21 cellular contexts compared by ENCODE assay signal in genomic region chr14:22540811-22541360, GRCh38. TPM values are rescaled to one million over a fixed set of nuclear protein-coding genes. Genes with fewer than 3 reads are reported as not detected.
DNase-seq lines count a peak whose midpoint lies in the region; ATAC-seq, FAIRE-seq and TF ChIP-seq lines count a peak whose summit lies in the region.
"Had no signal": no experiment of that assay in that cellular context is flagged by ENCODE, and none has a peak within 500 bp of the region (broad histone marks: within the 10 kb centered on the region; RNA-seq: fewer than 3 reads in every experiment).

No MANE protein-coding gene starts in this region.

- no peak for TF ChIP-seq POLR2A in GM12878 (IDR thresholded peaks at IDR 0.05; ENCODE audit: low read depth, low read length)
- no peak for TF ChIP-seq POLR2A in gastroesophageal sphincter (IDR thresholded peaks at IDR 0.05)

- 75% methylated on average over 4 of the region's 4 CpGs for WGBS in GM12878 (ENCODE audit: insufficient coverage, insufficient replicate concordance, low lambda C conversion rate, missing lambda C conversion rate)
- WGBS in gastroesophageal sphincter (ENCODE audit: low coverage in 1 of 2), 2 donors, result 76 to 77% methylated on average over 4 of the region's 4 CpGs

- H3K9me3 ChIP-seq in GM12878 (replicated peaks; ENCODE audit: control insufficient read depth, insufficient read depth, low read length) (no peaks in the 10 kb centered on the region), gastroesophageal sphincter (no peaks in the 10 kb centered on the region)
- H3K9me3 ChIP-seq: right atrium auricular region had no signal

- H3K27ac ChIP-seq in GM12878 (ENCODE audit: control insufficient read depth, insufficient read depth) (no peak overlapping the region), gastroesophageal sphincter (no peak overlapping the region)
- H3K27ac ChIP-seq: KMS-11, right atrium auricular region, WERI-Rb-1 had no signal

- no peak overlapping the region for H2AFZ ChIP-seq in GM12878 (ENCODE audit: control insufficient read depth, low read depth, low read length)

- no peak for TF ChIP-seq RAD21 in GM12878 (IDR thresholded peaks at IDR 0.05; ENCODE audit: insufficient read depth, low read depth, low read length)

- TF ChIP-seq CTCF in GM12878 (IDR thresholded peaks at IDR 0.05 in 2 of 3, conservative IDR thresholded peaks at IDR 0.05 in 1 of 3; ENCODE audit: control insufficient read depth in 2 of 3, extremely low read depth in 1 of 3, insufficient read depth in 1 of 3, low read depth in 3 of 3, low read length in 3 of 3), result no peak
- no peak for TF ChIP-seq CTCF in gastroesophageal sphincter (IDR thresholded peaks at IDR 0.05)

- POLR2A ChIA-PET in T-cell (lab: Charles Lee) (interaction anchor here (0.6 to 3.1 kb wide), 4 partner anchors 9 to 690 kb away, joined by 3 to 13 read pairs (median 6); no protein-coding TSS in a partner anchor), GM12878 (lab: Charles Lee) (interaction anchor here (0.5 to 7.4 kb wide), 2 partner anchors 10 to 30 kb away, joined by 4 to 74 read pairs; no protein-coding TSS in a partner anchor)

- CTCF ChIA-PET in T-cell (lab: Charles Lee), result interaction anchor here in 1 of 2 donors (0.6 to 2.6 kb wide), 10 partner anchors 9 to 683 kb away, joined by 3 to 15 read pairs (median 4); no protein-coding TSS in a partner anchor
- CTCF ChIA-PET in GM12878 (lab: Yijun Ruan, JAX), result interaction anchor here (1.0 to 6.5 kb wide), 5 partner anchors 9 to 69 kb away, joined by 3 to 58 read pairs (median 4); no protein-coding TSS in a partner anchor

- H3K4me1 ChIP-seq in GM12878 (ENCODE audit: control insufficient read depth, insufficient read depth, low read length), result peaks cover 38% of the 10 kb centered on the region
- H3K4me1 ChIP-seq in gastroesophageal sphincter, result peaks cover 0 to 13% (median under 1%) of the 10 kb centered on the region in 3 donors

- FAIRE-seq in GM12878 (lab: Jason Lieb, UNC), result no peak
- FAIRE-seq: G401.6 had no signal

- H3K27ac Mint-ChIP-seq in T-cell, result peak overlapping the region; percentile 98 to 99

- SMC1A ChIA-PET in GM12878 (lab: Charles Lee; ENCODE audit: uncharacterized antibody, unreplicated experiment), result interaction anchor here (0.6 to 7.8 kb wide), 9 partner anchors 8 to 31 kb away, joined by 3 to 105 read pairs (median 3); no protein-coding TSS in a partner anchor

- H3K79me2 ChIP-seq in GM12878 (ENCODE audit: control insufficient read depth, insufficient read depth, low read length), result peaks cover 28% of the 10 kb centered on the region

- H3K4me3 ChIP-seq in GM12878, result no peak overlapping the region
- no peak overlapping the region for H3K4me3 ChIP-seq in gastroesophageal sphincter
- H3K4me3 ChIP-seq: right atrium auricular region had no signal

- H3K36me3 ChIP-seq in GM12878 (ENCODE audit: control insufficient read depth in 2 of 2, insufficient read depth in 2 of 2, low read length in 1 of 2), result peaks cover 3 to 14% of the 10 kb centered on the region in 2 experiments
- H3K36me3 ChIP-seq in gastroesophageal sphincter, result no peaks in the 10 kb centered on the region
- H3K36me3 ChIP-seq: right atrium auricular region, WERI-Rb-1 had no signal

- peak; percentile 20 for DNase-seq in stimulated activated CD4-positive, alpha-beta T cell treated with anti-CD3 and anti-CD28 coated beads, Interleukin-15, amount 100 ng/mL, for 24 hours
- no peak for DNase-seq in stimulated activated CD4-positive, alpha-beta T cell treated with anti-CD3 and anti-CD28 coated beads, Interleukin-4, amount 100 ng/mL, for 4 hours
- DNase-seq in T-cell (no peak), GM12878 (ENCODE audit: low read depth, low spot score) (no peak), putamen (ENCODE audit: low spot score) (no peak)
- DNase-seq: AML-193; cerebellar nuclear complex; effector CD4-positive, alpha-beta T cell; glutamatergic neuron; HCEC 1CT; NCI-H1092 treated with DMSO at 0.1 percent for 48 hours; NCI-H526; nucleus accumbens; SHP77 treated with DMSO at 0.1 percent for 48 hours; stimulated activated CD4-positive, alpha-beta T cell treated with anti-CD3 and anti-CD28 coated beads, Interleukin-1b, Interleukin-23, amount 100 ng/mL, for 48 hours; WERI-Rb-1 had no signal

- H3K27me3 ChIP-seq in GM12878 (replicated peaks in 1 of 2; ENCODE audit: control insufficient read depth in 2 of 2, insufficient read depth in 2 of 2, low read length in 1 of 2) (no peaks in the 10 kb centered on the region), gastroesophageal sphincter (no peaks in the 10 kb centered on the region)
- H3K27me3 ChIP-seq: right atrium auricular region had no signal

- H3K9ac ChIP-seq in GM12878 (ENCODE audit: control insufficient read depth, insufficient read depth, low read length), result no peak overlapping the region
- H3K9ac ChIP-seq: KMS-11 had no signal

- intact Hi-C loops in GM12878 (cut with micrococcal nuclease; ENCODE audit: unreplicated experiment), result no loop called here

- H3K4me3 Mint-ChIP-seq in T-cell, result peak overlapping the region; percentile 77 to 86 (median 83)

- no peaks in the 10 kb centered on the region for H4K20me1 ChIP-seq in GM12878 (ENCODE audit: control insufficient read depth, insufficient read depth)

- in situ Hi-C loops in GM12878 (cut with MboI), result no loop called here

- peaks cover 87% of the 10 kb centered on the region for H3K36me3 Mint-ChIP-seq in T-cell

- ATAC-seq in T-cell (replicated peaks in 1 of 4), result no peak
- no peak for ATAC-seq in GM12878
- ATAC-seq in HG03342 (IDR thresholded peaks at IDR 0.05; ENCODE audit: unreplicated experiment), result no peak
- no peak for ATAC-seq in gastroesophageal sphincter

- H3K4me1 Mint-ChIP-seq in T-cell, result peaks cover 96 to 98% (median 98%) of the 10 kb centered on the region in 3 donors

- RAD21 ChIA-PET in GM12878 (lab: Charles Lee; ENCODE audit: unreplicated experiment), result interaction anchor here (0.8 to 3.0 kb wide), 3 partner anchors 10 to 151 kb away, joined by 3 to 11 read pairs (median 5); no protein-coding TSS in a partner anchor

- no peaks in the 10 kb centered on the region for H3K9me3 Mint-ChIP-seq in T-cell

- no peak overlapping the region for H3K4me2 ChIP-seq in GM12878 (ENCODE audit: control insufficient read depth, insufficient read depth)
- H3K4me2 ChIP-seq: KMS-11 had no signal

- TF ChIP-seq EP300 in GM12878 (IDR thresholded peaks at IDR 0.05; ENCODE audit: borderline replicate concordance in 1 of 2, control insufficient read depth in 1 of 2, low read depth in 2 of 2, low read length in 2 of 2), result no peak
- no peak for TF ChIP-seq EP300 in gastroesophageal sphincter (IDR thresholded peaks at IDR 0.05)

- no peaks in the 10 kb centered on the region for H3K27me3 Mint-ChIP-seq in T-cell

- BruUV-seq in GM12878 (replicated peaks; lab: Mats Ljungman, UMichigan), result no TSS peak

TF ChIP-seq in GM12878, 131 proteins besides CTCF, POLR2A, EP300 and RAD21:
- TF ChIP-seq POLR2AphosphoS5 (IDR thresholded peaks at IDR 0.05; ENCODE audit: low read length) (0 out of 2 replicates have a peak, but pooled peaks have one; percentile 21), HDGF (IDR thresholded peaks at IDR 0.05) (peak; percentile 60; the same call in 1 of the 2 replicates), ASH2L (IDR thresholded peaks at IDR 0.05; ENCODE audit: borderline replicate concordance, low read depth) (no peak), BACH1 (IDR thresholded peaks at IDR 0.05; ENCODE audit: borderline replicate concordance) (no peak)

RNA-seq across cellular contexts. Expression of gene DAD1, which starts 48.1 kb away (rescaled TPM):
- total RNA-seq in T-cell (100 to 1,000 TPM in 4 of 5 donors, 10 to 100 TPM in 1; 80.9 to 127 (median 113) TPM), GM12878 (2014; rRNA removed) (248 and 269 TPM in 2 replicates), GM12878 (2014; rRNA removed; fragmentation: Illumina TruSeq; extraction: Trizol) (210 and 218 TPM in 2 replicates), GM12878 (2021) (161 and 169 TPM in 2 replicates), gastroesophageal sphincter (100 to 1,000 TPM; 123 to 228 (median 171) TPM)
- total RNA-seq in GM12878 (2013; cell fraction: nucleolus; rRNA removed), result 77.8 and 78.3 TPM in 2 replicates
- polyA plus RNA-seq in GM12878 (2011; ENCODE audit: low read depth), result 154 TPM
- polyA plus RNA-seq in GM12878 (2011; rRNA removed) (302 and 306 TPM in 2 replicates), GM12878 (2014; fragmentation: Illumina TruSeq; extraction: Trizol) (306 and 315 TPM in 2 replicates), GM12878 (2014; fragmentation: Nextera tagmentation; extraction: Ambion mirVana) (100 to 1,000 TPM; 711 to 920 TPM), GM12878 (2014; rRNA removed) (294 and 324 TPM in 2 replicates), GM12878 (2016; fragmentation: Nextera tagmentation; extraction: Ambion mirVana) (100 to 1,000 TPM; 604 to 609 TPM)
- 434 and 580 TPM in 2 replicates for polyA plus RNA-seq in GM12878 (2011; cell fraction: cytosol; rRNA removed)
- polyA plus RNA-seq in GM12878 (2011; cell fraction: nucleus; rRNA removed), result 112 and 139 TPM in 2 replicates
- polyA plus RNA-seq in GM12878 (2012), result 237 and 253 TPM in 2 replicates
- polyA minus RNA-seq in GM12878 (2011; rRNA and poly(A)+ RNA removed), result 104 and 162 TPM in 2 replicates
- 33.4 and 47.1 TPM in 2 replicates for polyA minus RNA-seq in GM12878 (2011; cell fraction: cytosol; rRNA and poly(A)+ RNA removed)
- 42.2 and 59.7 TPM in 2 replicates for polyA minus RNA-seq in GM12878 (2011; cell fraction: nucleus; rRNA and poly(A)+ RNA removed)

RNA-seq across cellular contexts. Expression of gene ABHD4, which starts 57.2 kb away (rescaled TPM):
- total RNA-seq in T-cell (10 to 100 TPM; 10.1 to 20.9 (median 17.3) TPM), GM12878 (2014; rRNA removed) (4.7 and 5.6 TPM in 2 replicates), GM12878 (2014; rRNA removed; fragmentation: Illumina TruSeq; extraction: Trizol) (4.7 and 5.4 TPM in 2 replicates), GM12878 (2021) (10.2 and 15.1 TPM in 2 replicates), gastroesophageal sphincter (10 to 100 TPM; 23.8 to 42.0 (median 31.0) TPM)
- total RNA-seq in GM12878 (2013; cell fraction: nucleolus; rRNA removed), result 21.4 and 23.0 TPM in 2 replicates
- polyA plus RNA-seq in GM12878 (2011; ENCODE audit: low read depth), result 10.5 TPM
- polyA plus RNA-seq in GM12878 (2011; rRNA removed) (17.4 and 28.7 TPM in 2 replicates), GM12878 (2014; fragmentation: Illumina TruSeq; extraction: Trizol) (10.6 and 12.9 TPM in 2 replicates), GM12878 (2014; fragmentation: Nextera tagmentation; extraction: Ambion mirVana) (1 to 10 TPM; 7.7 to 7.9 TPM), GM12878 (2014; rRNA removed) (10.5 and 11.5 TPM in 2 replicates), GM12878 (2016; fragmentation: Nextera tagmentation; extraction: Ambion mirVana) (10 to 100 TPM; 12.6 to 14.3 TPM)
- 33.7 and 34.0 TPM in 2 replicates for polyA plus RNA-seq in GM12878 (2011; cell fraction: cytosol; rRNA removed)
- polyA plus RNA-seq in GM12878 (2011; cell fraction: nucleus; rRNA removed), result 19.1 and 31.7 TPM in 2 replicates
- polyA plus RNA-seq in GM12878 (2012), result 10.8 and 15.4 TPM in 2 replicates
- polyA minus RNA-seq in GM12878 (2011; rRNA and poly(A)+ RNA removed), result 25.3 and 34.6 TPM in 2 replicates
- 6.5 and 7.5 TPM in 2 replicates for polyA minus RNA-seq in GM12878 (2011; cell fraction: cytosol; rRNA and poly(A)+ RNA removed)
- polyA minus RNA-seq in GM12878 (2011; cell fraction: nucleus; rRNA and poly(A)+ RNA removed), result 11.6 and 12.0 TPM in 2 replicates
